Comparison of ENCODE assay signal across 10 cellular contexts in the genomic region with DNA sequence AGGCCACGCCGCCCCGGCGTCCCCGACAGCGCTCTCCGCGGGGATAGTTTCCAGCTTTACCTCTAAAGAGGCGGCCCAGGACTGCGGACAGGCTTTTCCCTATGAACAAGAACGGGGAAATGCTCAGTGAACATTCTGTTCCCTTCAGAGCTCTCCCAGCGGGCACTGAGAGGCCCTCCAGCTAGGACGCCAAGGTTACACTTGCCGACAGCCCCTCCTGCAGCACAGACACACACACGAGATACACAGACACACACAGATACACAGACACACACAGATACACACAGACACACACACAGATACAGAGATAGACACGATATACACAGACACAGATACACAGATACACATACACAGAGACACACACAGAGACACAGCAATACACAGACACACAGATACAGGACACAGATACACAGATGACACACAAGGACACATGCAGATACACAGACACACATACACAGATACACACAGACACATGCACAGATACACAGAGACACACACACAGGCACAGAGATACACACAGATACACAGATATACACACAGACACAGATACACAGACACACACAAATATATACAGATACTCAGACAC. TPM values are rescaled to one million over a fixed set of nuclear protein-coding genes. Genes with fewer than 3 reads are reported as not detected.
A peak's percentile ranks its signal among the peaks of the same experiment; 100 is the strongest.
DNase-seq lines count a peak whose midpoint lies in the region; ATAC-seq and TF ChIP-seq lines count a peak whose summit lies in the region.
"Had no signal": no experiment of that assay in that cellular context is flagged by ENCODE, and none has a peak within 500 bp of the region (broad histone marks: within the 10 kb centered on the region; RNA-seq: fewer than 3 reads in every experiment).

No MANE protein-coding gene starts in this region.

- H3K4me2 ChIP-seq in mesendoderm (ENCODE audit: low read length): peak overlapping the region; percentile 51

- no peak overlapping the region for H3K18ac ChIP-seq in mesendoderm (ENCODE audit: low read length)

- H3K36me3 Mint-ChIP-seq in T-helper 2 cell treated with Interferon-gamma antibody and Interleukin-4, amounts not matched to agents 5 μg/mL and 100 μg/mL, for 36 hours (ENCODE audit: low read depth): no peaks in the 10 kb centered on the region
- H3K36me3 Mint-ChIP-seq in brain: no peaks in the 10 kb centered on the region

- no peaks in the 10 kb centered on the region for H3K79me2 ChIP-seq in mesendoderm (ENCODE audit: control insufficient read depth, insufficient read depth, low read length)

- H3K23ac ChIP-seq in mesendoderm (ENCODE audit: low read length): no peak overlapping the region

- no peak overlapping the region for H3K4ac ChIP-seq in mesendoderm (ENCODE audit: low read depth, low read length)

- H3K56ac ChIP-seq in mesendoderm (ENCODE audit: low read length): peak overlapping the region; percentile 62

- H3K27me3 ChIP-seq in mesendoderm (ENCODE audit: insufficient read depth, low read length, poor library complexity): peaks cover 18% of the 10 kb centered on the region
- H3K27me3 ChIP-seq in tibial artery: no peaks in the 10 kb centered on the region

- no peak overlapping the region for H2AK5ac ChIP-seq in mesendoderm (ENCODE audit: low read length)

- H3K27ac Mint-ChIP-seq in T-helper 2 cell treated with Interferon-gamma antibody and Interleukin-4, amounts not matched to agents 5 μg/mL and 100 μg/mL, for 36 hours: no peak overlapping the region
- peak overlapping the region; percentile 3 to 60 (median 23) for H3K27ac Mint-ChIP-seq in brain

- no peak for TF ChIP-seq CTCF in brain (conservative IDR thresholded peaks at IDR 0.05)
- no peak for TF ChIP-seq CTCF in tibial artery (IDR thresholded peaks at IDR 0.05)

- peaks cover 17% of the 10 kb centered on the region for H3K4me1 Mint-ChIP-seq in T-helper 2 cell treated with Interferon-gamma antibody and Interleukin-4, amounts not matched to agents 5 μg/mL and 100 μg/mL, for 36 hours (ENCODE audit: low read depth)
- H3K4me1 Mint-ChIP-seq in brain: peaks cover 40% of the 10 kb centered on the region

- no peaks in the 10 kb centered on the region for H3K9me3 Mint-ChIP-seq in T-helper 2 cell treated with Interferon-gamma antibody and Interleukin-4, amounts not matched to agents 5 μg/mL and 100 μg/mL, for 36 hours
- peaks cover 0 to 13% (median 2%) of the 10 kb centered on the region in 5 experiments for H3K9me3 Mint-ChIP-seq in brain

- no peak overlapping the region for H4K5ac ChIP-seq in mesendoderm (ENCODE audit: low read length)

- ATAC-seq in HG02884 (IDR thresholded peaks at IDR 0.05; ENCODE audit: unreplicated experiment) (no peak), GM18520 (IDR thresholded peaks at IDR 0.05; ENCODE audit: unreplicated experiment) (no peak)

- H2BK120ac ChIP-seq in mesendoderm (ENCODE audit: low read depth, low read length): no peak overlapping the region

- H2BK5ac ChIP-seq in mesendoderm (ENCODE audit: low read length): no peak overlapping the region

- H3K27ac ChIP-seq in mesendoderm (ENCODE audit: low read depth, low read length) (no peak overlapping the region), tibial artery (peak overlapping the region; percentile 75 to 96)

- H3K9me3 ChIP-seq in tibial artery: no peaks in the 10 kb centered on the region

- peaks cover 53% of the 10 kb centered on the region for H3K27me3 Mint-ChIP-seq in T-helper 2 cell treated with Interferon-gamma antibody and Interleukin-4, amounts not matched to agents 5 μg/mL and 100 μg/mL, for 36 hours (ENCODE audit: low read depth)
- H3K27me3 Mint-ChIP-seq in brain: peaks cover 59% of the 10 kb centered on the region

- H3K9ac ChIP-seq in mesendoderm (ENCODE audit: low read length): peak overlapping the region; percentile 29

- H3K4me3 ChIP-seq in mesendoderm (ENCODE audit: low read length) (no peak overlapping the region), tibial artery (peak overlapping the region; percentile 41 to 52)

- no CpG with 5 or more reads among the region's 16 CpGs for WGBS in mesendoderm (ENCODE audit: extremely low coverage, insufficient coverage, low lambda C conversion rate)

- peaks cover 2% of the 10 kb centered on the region for H3K4me1 ChIP-seq in mesendoderm (ENCODE audit: control insufficient read depth, low read depth, low read length)
- H3K4me1 ChIP-seq in tibial artery: peaks cover 0 to 49% (median 36%) of the 10 kb centered on the region in 4 donors

- no peak for DNase-seq in T-helper 2 cell treated with Interferon-gamma antibody and Interleukin-4, amounts not matched to agents 5 μg/mL and 100 μg/mL, for 36 hours (ENCODE audit: low spot score)
- DNase-seq in T-helper 2 cell: no peak
- DNase-seq in mesendoderm: no peak
- peak in 1 of 2 donors; percentile 85 for DNase-seq in tibial artery
- no peak for DNase-seq in stimulated activated CD4-positive, alpha-beta T cell treated with anti-CD3 and anti-CD28 coated beads, Interleukin-15, amount 100 ng/mL, for 24 hours
- DNase-seq: NCI-H2029 treated with DMSO at 0.1 percent for 48 hours, SHP77 treated with DMSO at 0.1 percent for 48 hours had no signal

- H2BK15ac ChIP-seq in mesendoderm (replicated peaks; ENCODE audit: low read depth): no peak overlapping the region

- H3K4me3 Mint-ChIP-seq in T-helper 2 cell treated with Interferon-gamma antibody and Interleukin-4, amounts not matched to agents 5 μg/mL and 100 μg/mL, for 36 hours: peak overlapping the region; percentile 37
- H3K4me3 Mint-ChIP-seq in brain: peak overlapping the region; percentile 62 to 78 (median 72)

- H4K8ac ChIP-seq in mesendoderm (ENCODE audit: low read depth, low read length): no peak overlapping the region

- H3K36me3 ChIP-seq in mesendoderm (ENCODE audit: control insufficient read depth, insufficient read depth, low read length): no peaks in the 10 kb centered on the region
- no peaks in the 10 kb centered on the region for H3K36me3 ChIP-seq in tibial artery

- H3K79me1 ChIP-seq in mesendoderm (ENCODE audit: low read length): no peaks in the 10 kb centered on the region

- intact Hi-C loops in tibial artery (cut with DNase I; ENCODE audit: low total_unique reads): no loop called here

RNA-seq across cellular contexts. Expression of a gene that starts 0.5 kb away (rescaled TPM):
- polyA plus RNA-seq in brain (ENCODE audit: insufficient read depth, low read depth, low replicate concordance): 0.19 TPM
- polyA plus RNA-seq in mesendoderm (2013, experiment 1 of 2): 0.22 TPM
- polyA plus RNA-seq in mesendoderm (2013, experiment 2 of 2): 0.18 TPM
